ENCODE assay signal across 24 cellular contexts in the genomic region with DNA sequence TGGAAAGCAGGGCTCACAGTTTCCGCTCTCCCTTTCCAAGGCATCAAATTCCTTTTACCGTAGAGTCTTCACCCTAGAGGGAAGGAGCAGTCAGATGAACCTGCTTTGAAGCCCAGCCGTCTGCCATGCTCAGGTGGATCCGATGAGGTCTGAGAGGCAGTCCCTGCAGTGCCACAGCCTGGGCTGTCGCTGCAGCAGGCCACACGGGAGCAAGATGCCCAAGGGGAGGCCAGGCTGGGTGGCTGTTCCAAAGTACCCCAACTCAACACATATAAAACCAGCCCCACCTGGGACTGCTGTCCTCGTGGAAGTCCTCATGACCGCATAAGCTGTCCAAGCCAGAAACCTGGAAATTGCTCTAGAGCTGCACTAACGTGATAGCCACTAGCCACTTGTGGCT. TPM values are rescaled to one million over a fixed set of nuclear protein-coding genes. Genes with fewer than 3 reads are reported as not detected.
DNase-seq lines count a peak whose midpoint lies in the region; ATAC-seq and TF ChIP-seq lines count a peak whose summit lies in the region.
"Had no signal": no experiment of that assay in that cellular context is flagged by ENCODE, and none has a peak within 500 bp of the region (broad histone marks: within the 10 kb centered on the region; RNA-seq: fewer than 3 reads in every experiment).

No MANE protein-coding gene starts in this region.

- no peak overlapping the region for H3K27ac Mint-ChIP-seq in T-helper 1 cell treated with Interleukin-12 subunit alpha and Interleukin-12 subunit beta and Interleukin-4 antibody, amounts not matched to agents 30 μg/mL and 1 μg/mL, for 36 hours
- H3K27ac Mint-ChIP-seq in central memory CD8-positive, alpha-beta T cell (ENCODE audit: low read depth): no peak overlapping the region
- no peak overlapping the region for H3K27ac Mint-ChIP-seq in neural crest cell (ENCODE audit: unreplicated experiment)
- H3K27ac Mint-ChIP-seq: HFFc6 had no signal

- DNase-seq in T-helper 1 cell (no peak), GM13976 (ENCODE audit: low spot score) (peak; percentile 15), neural crest cell (ENCODE audit: low read depth, low spot score) (no peak)
- no peak for DNase-seq in central memory CD8-positive, alpha-beta T cell (ENCODE audit: low spot score in 2 of 2)
- DNase-seq: activated CD8-positive, alpha-beta T cell treated with anti-CD3 and anti-CD28 coated beads, Interleukin-2, amount 10 ng/mL, durations not matched to agents 7 days and 5 days; activated T-cell treated with anti-CD3 and anti-CD28 coated beads, Interleukin-2, amount 50 U/mL, for 48 hours; effector CD4-positive, alpha-beta T cell; foreskin keratinocyte; HFFc6; Kasumi-1; mucosa of descending colon; NCI-H1048; NCI-H187 treated with DMSO at 0.1 percent for 48 hours; NCI-H345; NCI-H82; OCI-M1; SHP77; stimulated activated CD4-positive, alpha-beta T cell treated with anti-CD3 and anti-CD28 coated beads, Interleukin-1b, Interleukin-23, amount 100 ng/mL, for 48 hours; WERI-Rb-1 had no signal

- H3K36me3 Mint-ChIP-seq in T-helper 1 cell treated with Interleukin-12 subunit alpha and Interleukin-12 subunit beta and Interleukin-4 antibody, amounts not matched to agents 30 μg/mL and 1 μg/mL, for 36 hours (ENCODE audit: low read depth): peaks cover 50% of the 10 kb centered on the region
- peaks cover 28% of the 10 kb centered on the region for H3K36me3 Mint-ChIP-seq in central memory CD8-positive, alpha-beta T cell (ENCODE audit: insufficient read depth)
- peaks cover 14% of the 10 kb centered on the region for H3K36me3 Mint-ChIP-seq in neural crest cell (ENCODE audit: low read depth)

- H3K27me3 Mint-ChIP-seq in T-helper 1 cell treated with Interleukin-12 subunit alpha and Interleukin-12 subunit beta and Interleukin-4 antibody, amounts not matched to agents 30 μg/mL and 1 μg/mL, for 36 hours (ENCODE audit: low read depth): no peaks in the 10 kb centered on the region
- H3K27me3 Mint-ChIP-seq in central memory CD8-positive, alpha-beta T cell: no peaks in the 10 kb centered on the region
- peaks cover 2% of the 10 kb centered on the region for H3K27me3 Mint-ChIP-seq in neural crest cell (ENCODE audit: low read depth)
- H3K27me3 Mint-ChIP-seq: activated naive CD4-positive, alpha-beta T cell treated with anti-CD3 and anti-CD28 coated beads, Interleukin-2, amount 50 U/mL, for 24 hours had no signal

- ATAC-seq in central memory CD8-positive, alpha-beta T cell (replicated peaks; ENCODE audit: extremely low read depth, poor library complexity, severe bottlenecking): no peak
- ATAC-seq in HG03520 (IDR thresholded peaks at IDR 0.05; ENCODE audit: unreplicated experiment) (no peak), HG02852 (IDR thresholded peaks at IDR 0.05; ENCODE audit: unreplicated experiment) (no peak), HG03442 (IDR thresholded peaks at IDR 0.05; ENCODE audit: unreplicated experiment) (no peak)
- ATAC-seq: activated CD8-positive, alpha-beta T cell treated with anti-CD3 and anti-CD28 coated beads, Interleukin-2, amount 10 ng/mL, durations not matched to agents 7 days and 5 days; foreskin keratinocyte; mucosa of descending colon had no signal

- in situ Hi-C loops in GM13976 (cut with MboI; ENCODE audit: low sequenced_read_pairs, unreplicated experiment): no loop called here

- peaks cover 65% of the 10 kb centered on the region for H3K4me1 Mint-ChIP-seq in T-helper 1 cell treated with Interleukin-12 subunit alpha and Interleukin-12 subunit beta and Interleukin-4 antibody, amounts not matched to agents 30 μg/mL and 1 μg/mL, for 36 hours (ENCODE audit: low read depth)
- H3K4me1 Mint-ChIP-seq in central memory CD8-positive, alpha-beta T cell: peaks cover 73% of the 10 kb centered on the region
- peaks cover 22% of the 10 kb centered on the region for H3K4me1 Mint-ChIP-seq in neural crest cell

- H3K4me3 Mint-ChIP-seq in T-helper 1 cell treated with Interleukin-12 subunit alpha and Interleukin-12 subunit beta and Interleukin-4 antibody, amounts not matched to agents 30 μg/mL and 1 μg/mL, for 36 hours: peak overlapping the region; percentile 57
- H3K4me3 Mint-ChIP-seq in central memory CD8-positive, alpha-beta T cell: peak overlapping the region; percentile 66
- peak overlapping the region; percentile 32 for H3K4me3 Mint-ChIP-seq in neural crest cell
- H3K4me3 Mint-ChIP-seq: activated CD8-positive, alpha-beta T cell treated with anti-CD3 and anti-CD28 coated beads, Interleukin-2, amount 10 ng/mL, durations not matched to agents 7 days and 5 days; HFFc6 had no signal

- H3K9me3 Mint-ChIP-seq in T-helper 1 cell treated with Interleukin-12 subunit alpha and Interleukin-12 subunit beta and Interleukin-4 antibody, amounts not matched to agents 30 μg/mL and 1 μg/mL, for 36 hours: no peaks in the 10 kb centered on the region
- H3K9me3 Mint-ChIP-seq in central memory CD8-positive, alpha-beta T cell: no peaks in the 10 kb centered on the region
- H3K9me3 Mint-ChIP-seq in neural crest cell: no peaks in the 10 kb centered on the region
- H3K9me3 Mint-ChIP-seq: activated naive CD4-positive, alpha-beta T cell treated with anti-CD3 and anti-CD28 coated beads, Interleukin-2, amount 50 U/mL, for 24 hours; HFFc6 had no signal

- TF ChIP-seq CTCF in GM13976 (IDR thresholded peaks at IDR 0.05; ENCODE audit: borderline replicate concordance, control extremely low read depth, extremely low read depth, insufficient read depth, missing control alignments): no peak
- no peak for TF ChIP-seq CTCF in neural crest cell (conservative IDR thresholded peaks at IDR 0.05)

RNA-seq across cellular contexts. Expression of gene LIMD2, which starts 4.9 kb away (rescaled TPM):
- total RNA-seq in neural crest cell: 134 and 145 TPM in 2 replicates

RNA-seq across cellular contexts. Expression of gene STRADA, which starts 36.8 kb away (rescaled TPM):
- 55.0 and 55.9 TPM in 2 replicates for total RNA-seq in neural crest cell
